Comparison of ENCODE assay signal across 18 cellular contexts in genomic region chr4:88743696-88744095, GRCh38. TPM values are rescaled to one million over a fixed set of nuclear protein-coding genes. Genes with fewer than 3 reads are reported as not detected.
DNase-seq lines count a peak whose midpoint lies in the region; ATAC-seq, FAIRE-seq and TF ChIP-seq lines count a peak whose summit lies in the region.
"Had no signal": no experiment of that assay in that cellular context is flagged by ENCODE, and none has a peak within 500 bp of the region (broad histone marks: within the 10 kb centered on the region; RNA-seq: fewer than 3 reads in every experiment).

No MANE protein-coding gene starts in this region.

- peak; percentile 5 for DNase-seq in H54 (ENCODE audit: insufficient read length, low spot score)
- DNase-seq in amniotic stem cell (lab: John Stamatoyannopoulos, UW), result peak; percentile 81
- peak; percentile 57 for DNase-seq in fibroblast of villous mesenchyme (ENCODE audit: low read depth)
- DNase-seq in thoracic aorta (ENCODE audit: low spot score), result no peak
- DNase-seq in KG1 (lab: John Stamatoyannopoulos, UW), result no peak
- DNase-seq in activated gamma-delta T cell (lab: John Stamatoyannopoulos, UW), result no peak
- DNase-seq in HuH-7.5 (ENCODE audit: low spot score), result no peak
- DNase-seq: effector CD4-positive, alpha-beta T cell; glutamatergic neuron; left cardiac atrium; NCI-H1694; NCI-H524 treated with DMSO at 0.1 percent for 48 hours; RPMI8226; stimulated activated CD4-positive, alpha-beta T cell treated with anti-CD3 and anti-CD28 coated beads, Interleukin-4, amount 100 ng/mL, for 24 hours; T-helper 1 cell had no signal

- peak overlapping the region; percentile 27 to 58 for H3K27ac ChIP-seq in thoracic aorta
- H3K27ac ChIP-seq: vagina had no signal

- no peak for FAIRE-seq in H54 (lab: Jason Lieb, UNC)
- FAIRE-seq: H1 had no signal

- TF ChIP-seq POLR2A in H54 (IDR thresholded peaks at IDR 0.05; ENCODE audit: low read depth, low read length), result no peak

- TF ChIP-seq CTCF in fibroblast of villous mesenchyme (IDR thresholded peaks at IDR 0.05; ENCODE audit: insufficient read depth, low read depth, low read length) (no peak), thoracic aorta (IDR thresholded peaks at IDR 0.05) (no peak)

- H3K4me3 ChIP-seq in fibroblast of villous mesenchyme (ENCODE audit: low read depth, low read length) (no peak overlapping the region), thoracic aorta (no peak overlapping the region)
- H3K4me3 ChIP-seq: vagina had no signal

- no peaks in the 10 kb centered on the region for H3K9me3 ChIP-seq in thoracic aorta
- H3K9me3 ChIP-seq: vagina had no signal

- H3K27me3 ChIP-seq in thoracic aorta (replicated peaks; ENCODE audit: insufficient read depth), result no peaks in the 10 kb centered on the region
- H3K27me3 ChIP-seq: vagina had no signal

- peaks cover 13% of the 10 kb centered on the region for H3K36me3 ChIP-seq in thoracic aorta

- ATAC-seq in thoracic aorta (ENCODE audit: insufficient number of reproducible peaks, low FRiP score, low read depth) (peak; percentile 69), GM19023 (IDR thresholded peaks at IDR 0.05; ENCODE audit: unreplicated experiment) (no peak)

- H3K4me1 ChIP-seq in thoracic aorta (ENCODE audit: control insufficient read depth in 1 of 2, low read depth in 2 of 2), result peaks cover 30 to 44% of the 10 kb centered on the region in 2 donors

RNA-seq across cellular contexts. Expression of gene NAP1L5, which starts 46.1 kb away (rescaled TPM):
- total RNA-seq in fibroblast of villous mesenchyme, result 5.5 and 10.4 TPM in 2 replicates
- total RNA-seq in thoracic aorta, result 1 to 10 TPM; 6.0 to 6.2 TPM

Comparison
In these comparisons a context has a peak if more than half of its experiments do, and no peak if none do; other contexts are left out.
1. DNase-seq: peak in H54 (single experiment), amniotic stem cell (single experiment) and fibroblast of villous mesenchyme (single experiment); none in thoracic aorta (single experiment), KG1 (single experiment), activated gamma-delta T cell (single experiment) and HuH-7.5 (single experiment).